In genomic region chr6:63442870-63443269, GRCh38 we compare ENCODE assay signal across 17 cellular contexts.
"Had no signal": no experiment of that assay in that cellular context is flagged by ENCODE, and none has a peak within 500 bp of the region (broad histone marks: within the 10 kb centered on the region; RNA-seq: fewer than 3 reads in every experiment).

No MANE protein-coding gene starts in this region.

- H3K4me3 ChIP-seq: SJCRH30 had no signal

- DNase-seq: KBM-7, MV-4-11, NCI-H1048, NCI-H1105, NCI-H1694 treated with DMSO at 0.1 percent for 48 hours, NCI-H2029, NCI-H2081 treated with DMSO at 0.1 percent for 48 hours, NCI-H2171, NCI-H226, NCI-H446, NCI-H510A, NCI-H524 treated with DMSO at 0.1 percent for 48 hours, RPMI8226, SJCRH30 had no signal

- H3K36me3 ChIP-seq: SJCRH30 had no signal

- H3K27ac ChIP-seq: HL-60, SJCRH30 had no signal

- H3K9me3 ChIP-seq: SJCRH30 had no signal

- FAIRE-seq: HTR-8/SVneo, RCC 7860 had no signal

- H3K27me3 ChIP-seq: SJCRH30 had no signal

- H3K4me1 ChIP-seq: SJCRH30 had no signal
